Comparison of ENCODE assay signal across 8 cellular contexts in genomic region chr17:5500247-5500803, GRCh38. TPM values are rescaled to one million over a fixed set of nuclear protein-coding genes. Genes with fewer than 3 reads are reported as not detected.
DNase-seq lines count a peak whose midpoint lies in the region; ATAC-seq and TF ChIP-seq lines count a peak whose summit lies in the region.

No MANE protein-coding gene starts in this region.

- no peaks in the 10 kb centered on the region for H3F3A ChIP-seq in Loucy (ENCODE audit: low read depth)

- H3K27me3 ChIP-seq in CD4-positive, CD25-positive, alpha-beta regulatory T cell (ENCODE audit: control insufficient read depth, insufficient read depth, low read length), result no peaks in the 10 kb centered on the region
- H3K27me3 ChIP-seq in Loucy (ENCODE audit: insufficient read depth, low read length, poor library complexity, severe bottlenecking) (no peaks in the 10 kb centered on the region), colonic mucosa (peaks cover 16% of the 10 kb centered on the region), muscle layer of duodenum (ENCODE audit: low read depth, low read length) (no peaks in the 10 kb centered on the region), Caco-2 (replicated peaks; ENCODE audit: control insufficient read depth, insufficient read depth, low read length) (no peaks in the 10 kb centered on the region)

- DNase-seq in CD4-positive, CD25-positive, alpha-beta regulatory T cell, result peak in 1 of 3 donors; percentile 6
- DNase-seq in colonic mucosa (no peak), Caco-2 (no peak), NCI-H2196 treated with DMSO at 0.1 percent for 48 hours (lab: John Stamatoyannopoulos, UW; ENCODE audit: unreplicated experiment) (no peak)

- no peaks in the 10 kb centered on the region for H3K79me2 ChIP-seq in Loucy (ENCODE audit: insufficient read depth, low read length)

- H3K4me2 ChIP-seq in Loucy (ENCODE audit: low read depth, low read length, poor library complexity, severe bottlenecking), result peak overlapping the region; percentile 76

- H3K36me3 Mint-ChIP-seq in CD4-positive, CD25-positive, alpha-beta regulatory T cell, result peaks cover 28% of the 10 kb centered on the region
- H3K36me3 Mint-ChIP-seq in Caco-2 (ENCODE audit: insufficient read depth, unreplicated experiment), result no peaks in the 10 kb centered on the region

- H3K4me3 ChIP-seq in CD4-positive, CD25-positive, alpha-beta regulatory T cell (ENCODE audit: low read depth, low read length), result peak overlapping the region; percentile 60
- H3K4me3 ChIP-seq in Loucy (ENCODE audit: low read length, poor library complexity, severe bottlenecking) (peak overlapping the region; percentile 73), colonic mucosa (peak overlapping the region; percentile 33), muscle layer of duodenum (ENCODE audit: low read depth in 1 of 2, low read length in 2 of 2) (peak overlapping the region; percentile 59 to 69), Caco-2 (ENCODE audit: low read depth, low read length) (no peak overlapping the region)

- TF ChIP-seq CTCF in Loucy (conservative IDR thresholded peaks at IDR 0.05; ENCODE audit: low read length), result no peak
- TF ChIP-seq CTCF in colonic mucosa (IDR thresholded peaks at IDR 0.05), result no peak
- no peak for TF ChIP-seq CTCF in Caco-2 (IDR thresholded peaks at IDR 0.05; ENCODE audit: insufficient read depth in 1 of 2, low read depth in 1 of 2, low read length in 1 of 2, severe bottlenecking in 1 of 2, unreplicated experiment in 1 of 2)

- peak overlapping the region; percentile 62 for H3K27ac ChIP-seq in CD4-positive, CD25-positive, alpha-beta regulatory T cell (ENCODE audit: insufficient read depth, low read length, poor library complexity, severe bottlenecking)
- H3K27ac ChIP-seq in colonic mucosa, result no peak overlapping the region
- no peak overlapping the region for H3K27ac ChIP-seq in muscle layer of duodenum (ENCODE audit: low read length)

- no peaks in the 10 kb centered on the region for H4K20me1 ChIP-seq in Loucy (ENCODE audit: insufficient read depth, low read length, poor library complexity, severe bottlenecking)

- no TSS peak for BruUV-seq in Caco-2 (replicated peaks; lab: Mats Ljungman, UMichigan)

- CTCF ChIA-PET in Caco-2 (lab: Charles Lee), result no interaction called here

- peak in 1 of 2 donors; percentile 16 for ATAC-seq in CD4-positive, CD25-positive, alpha-beta regulatory T cell (ENCODE audit: low read depth in 2 of 2)
- no peak for ATAC-seq in HG02678 (IDR thresholded peaks at IDR 0.05; ENCODE audit: unreplicated experiment)
- no peak for ATAC-seq in HG03432 (IDR thresholded peaks at IDR 0.05; ENCODE audit: unreplicated experiment)

- H3K9ac ChIP-seq in Loucy (ENCODE audit: low read depth, low read length, poor library complexity, severe bottlenecking) (peak overlapping the region; percentile 56), colonic mucosa (ENCODE audit: low read depth in 2 of 2, low read length in 2 of 2) (peak overlapping the region in 1 of 2 donors; percentile 63)

- H3K4me1 ChIP-seq in CD4-positive, CD25-positive, alpha-beta regulatory T cell (ENCODE audit: control insufficient read depth, insufficient read depth, low read length, poor library complexity, severe bottlenecking), result peaks cover 21% of the 10 kb centered on the region
- H3K4me1 ChIP-seq in Loucy (ENCODE audit: insufficient read depth, low read length, poor library complexity, severe bottlenecking) (peaks cover 13% of the 10 kb centered on the region), colonic mucosa (no peaks in the 10 kb centered on the region), muscle layer of duodenum (ENCODE audit: control insufficient read depth in 1 of 2, insufficient read depth in 2 of 2, low read length in 2 of 2) (peaks cover 0 to 11% of the 10 kb centered on the region in 2 donors), Caco-2 (no peaks in the 10 kb centered on the region)

- POLR2A ChIA-PET in Caco-2 (lab: Charles Lee), result no interaction called here

- H3K4me1 Mint-ChIP-seq in CD4-positive, CD25-positive, alpha-beta regulatory T cell, result peaks cover 18 to 31% (median 24%) of the 10 kb centered on the region in 4 donors
- no peaks in the 10 kb centered on the region for H3K4me1 Mint-ChIP-seq in Caco-2 (ENCODE audit: low read depth, unreplicated experiment)

- peak overlapping the region; percentile 76 for H2AFZ ChIP-seq in Loucy (ENCODE audit: low read length)

- no peaks in the 10 kb centered on the region for H3K27me3 Mint-ChIP-seq in CD4-positive, CD25-positive, alpha-beta regulatory T cell
- H3K27me3 Mint-ChIP-seq in Caco-2 (ENCODE audit: insufficient read depth, unreplicated experiment), result no peaks in the 10 kb centered on the region

- peaks cover 8% of the 10 kb centered on the region for H3K36me3 ChIP-seq in CD4-positive, CD25-positive, alpha-beta regulatory T cell (ENCODE audit: control insufficient read depth, insufficient read depth, low read length)
- H3K36me3 ChIP-seq in Loucy (ENCODE audit: insufficient read depth, low read length) (no peaks in the 10 kb centered on the region), colonic mucosa (no peaks in the 10 kb centered on the region), muscle layer of duodenum (ENCODE audit: control insufficient read depth in 1 of 2, insufficient read depth in 2 of 2, low read length in 2 of 2) (no peaks in the 10 kb centered on the region), Caco-2 (ENCODE audit: control insufficient read depth, insufficient read depth, low read length) (no peaks in the 10 kb centered on the region)

- intact Hi-C loops in colonic mucosa (cut with DNase I), result no loop called here
- intact Hi-C loops in Caco-2 (cut with micrococcal nuclease; ENCODE audit: unreplicated experiment), result no loop called here

- peaks cover 0 to 1% (median 0%) of the 10 kb centered on the region in 7 donors for H3K9me3 Mint-ChIP-seq in CD4-positive, CD25-positive, alpha-beta regulatory T cell
- H3K9me3 Mint-ChIP-seq in Caco-2 (ENCODE audit: unreplicated experiment), result no peaks in the 10 kb centered on the region

- H3K27ac Mint-ChIP-seq in CD4-positive, CD25-positive, alpha-beta regulatory T cell, result peak overlapping the region; percentile 96 to 98 (median 97)
- no peak overlapping the region for H3K27ac Mint-ChIP-seq in Caco-2 (ENCODE audit: unreplicated experiment)

- H3K9me2 ChIP-seq in Loucy (replicated peaks; ENCODE audit: low read depth, low read length), result no peaks in the 10 kb centered on the region

- peak overlapping the region; percentile 94 to 96 (median 94) for H3K4me3 Mint-ChIP-seq in CD4-positive, CD25-positive, alpha-beta regulatory T cell
- H3K4me3 Mint-ChIP-seq in Caco-2 (ENCODE audit: unreplicated experiment), result no peak overlapping the region

- no peaks in the 10 kb centered on the region for H3K9me3 ChIP-seq in CD4-positive, CD25-positive, alpha-beta regulatory T cell (ENCODE audit: control insufficient read depth in 2 of 2, low read length in 2 of 2)
- H3K9me3 ChIP-seq in Loucy (ENCODE audit: insufficient read depth, low read depth, low read length) (no peaks in the 10 kb centered on the region), colonic mucosa (no peaks in the 10 kb centered on the region), muscle layer of duodenum (ENCODE audit: control insufficient read depth in 1 of 2, low read length in 2 of 2) (no peaks in the 10 kb centered on the region), Caco-2 (no peaks in the 10 kb centered on the region)

RNA-seq across cellular contexts. Expression of gene MIS12, which starts 14.0 kb away (rescaled TPM):
- 16.5 TPM for total RNA-seq in CD4-positive, CD25-positive, alpha-beta regulatory T cell
- 10 to 100 TPM in 3 of 4 donors, 1 to 10 TPM in 1; 9.8 to 19.6 (median 12.7) TPM for polyA plus RNA-seq in CD4-positive, CD25-positive, alpha-beta regulatory T cell
- total RNA-seq in colonic mucosa (10 to 100 TPM; 13.6 to 16.7 TPM), Caco-2 (2022) (11.7 and 13.9 TPM in 2 replicates)

RNA-seq across cellular contexts. Expression of gene DERL2, which starts 14.3 kb away (rescaled TPM):
- 70.0 TPM for total RNA-seq in CD4-positive, CD25-positive, alpha-beta regulatory T cell
- 10 to 100 TPM; 73.2 to 95.0 (median 78.7) TPM for polyA plus RNA-seq in CD4-positive, CD25-positive, alpha-beta regulatory T cell
- total RNA-seq in colonic mucosa (10 to 100 TPM; 63.1 to 63.7 TPM), Caco-2 (2022) (34.1 and 34.9 TPM in 2 replicates)

RNA-seq across cellular contexts. Expression of gene DHX33, which starts 31.5 kb away (rescaled TPM):
- 8.7 TPM for total RNA-seq in CD4-positive, CD25-positive, alpha-beta regulatory T cell
- polyA plus RNA-seq in CD4-positive, CD25-positive, alpha-beta regulatory T cell, result 1 to 10 TPM in 1 of 4 donors, under 1 TPM in 3; 0.60 to 1.1 (median 0.76) TPM
- total RNA-seq in colonic mucosa (10 to 100 TPM in 1 of 2 donors, 1 to 10 TPM in 1; 8.3 to 14.3 TPM), Caco-2 (2022) (15.5 and 17.1 TPM in 2 replicates)
